ENCODE assay signal across 25 cellular contexts in genomic region chr16:85093705-85094104, GRCh38. TPM values are rescaled to one million over a fixed set of nuclear protein-coding genes. Genes with fewer than 3 reads are reported as not detected.
"Had no signal": no experiment of that assay in that cellular context is flagged by ENCODE, and none has a peak within 500 bp of the region (broad histone marks: within the 10 kb centered on the region; RNA-seq: fewer than 3 reads in every experiment).

No MANE protein-coding gene starts in this region.

- DNase-seq: activated CD4-positive, alpha-beta T cell treated with anti-CD3 and anti-CD28 coated beads for 48 hours; activated CD4-positive, alpha-beta T cell treated with anti-CD3 and anti-CD28 coated beads, Interleukin-2, amount 50 U/mL, for 4 hours; activated CD4-positive, CD25-positive, alpha-beta regulatory T cell treated with anti-CD3 and anti-CD28 coated beads, Interleukin-2, amount 50 U/mL, for 72 hours; activated CD8-positive, alpha-beta memory T cell treated with anti-CD3 and anti-CD28 coated beads, Interleukin-2, amount 10 ng/mL, durations not matched to agents 7 days and 5 days; activated effector memory CD4-positive, alpha-beta T cell treated with Interleukin-2 at 50 U/mL for 16 hours; activated naive CD4-positive, alpha-beta T cell; activated T-cell treated with anti-CD3 and anti-CD28 coated beads, Interleukin-2, amount 50 U/mL, for 24 hours; aorta; NCI-H1092; NCI-H1417; NCI-H2029 treated with DMSO at 0.1 percent for 48 hours; NCI-H510A treated with DMSO at 0.1 percent for 48 hours; NCI-H69; PC-9; SHP77 treated with DMSO at 0.1 percent for 48 hours; T-helper 17 cell; T-helper 9 cell had no signal

- H3K4me3 Mint-ChIP-seq: activated CD8-positive, alpha-beta memory T cell treated with anti-CD3 and anti-CD28 coated beads, Interleukin-2, amount 10 ng/mL, durations not matched to agents 7 days and 5 days; activated naive CD4-positive, alpha-beta T cell treated with anti-CD3 and anti-CD28 coated beads, Interleukin-2, amount 50 U/mL, for 24 hours; activated T-cell treated with anti-CD3 and anti-CD28 coated beads, Interleukin-2, amount 50 U/mL, for 24 hours; activated T-helper 1 cell treated with anti-CD3 and anti-CD28 coated beads, Interleukin-12 subunit alpha, Interleukin-12 subunit beta, Interleukin-2, Interleukin-4 antibody, amounts not matched to agents 30 ng/mL and 10 ng/mL and 1 ng/mL, durations not matched to agents 14 hours and 24 hours and 36 hours; T-helper 17 cell; WTC11 had no signal

- H3K4me3 ChIP-seq: breast epithelium, PC-9 had no signal

- H3K27ac Mint-ChIP-seq: activated CD8-positive, alpha-beta memory T cell treated with anti-CD3 and anti-CD28 coated beads, Interleukin-2, amount 10 ng/mL, durations not matched to agents 7 days and 5 days; activated naive CD4-positive, alpha-beta T cell treated with anti-CD3 and anti-CD28 coated beads, Interleukin-2, amount 50 U/mL, for 24 hours; activated T-cell treated with anti-CD3 and anti-CD28 coated beads, Interleukin-2, amount 50 U/mL, for 24 hours; activated T-helper 1 cell treated with anti-CD3 and anti-CD28 coated beads, Interleukin-12 subunit alpha, Interleukin-12 subunit beta, Interleukin-2, Interleukin-4 antibody, amounts not matched to agents 30 ng/mL and 10 ng/mL and 1 ng/mL, durations not matched to agents 14 hours and 24 hours and 36 hours; T-helper 17 cell; WTC11 had no signal

- H3K4me1 ChIP-seq: breast epithelium had no signal

- H3K27ac ChIP-seq: breast epithelium, PC-9 had no signal

- H3K4me1 Mint-ChIP-seq: activated naive CD4-positive, alpha-beta T cell treated with anti-CD3 and anti-CD28 coated beads, Interleukin-2, amount 50 U/mL, for 24 hours had no signal

- H3K9me3 ChIP-seq: breast epithelium had no signal

- H2AFZ ChIP-seq: PC-9 had no signal

- H3K9me3 Mint-ChIP-seq: activated naive CD4-positive, alpha-beta T cell treated with anti-CD3 and anti-CD28 coated beads, Interleukin-2, amount 50 U/mL, for 24 hours; activated T-cell treated with anti-CD3 and anti-CD28 coated beads, Interleukin-2, amount 50 U/mL, for 24 hours; activated T-helper 1 cell treated with anti-CD3 and anti-CD28 coated beads, Interleukin-12 subunit alpha, Interleukin-12 subunit beta, Interleukin-2, Interleukin-4 antibody, amounts not matched to agents 30 ng/mL and 10 ng/mL and 1 ng/mL, durations not matched to agents 14 hours and 24 hours and 36 hours; WTC11 had no signal

- H3K4me2 ChIP-seq: PC-9 had no signal

- H3K36me3 Mint-ChIP-seq: activated CD8-positive, alpha-beta memory T cell treated with anti-CD3 and anti-CD28 coated beads, Interleukin-2, amount 10 ng/mL, durations not matched to agents 7 days and 5 days; activated naive CD4-positive, alpha-beta T cell treated with anti-CD3 and anti-CD28 coated beads, Interleukin-2, amount 50 U/mL, for 24 hours; WTC11 had no signal

- H3K36me3 ChIP-seq: breast epithelium had no signal

- ATAC-seq: activated CD8-positive, alpha-beta memory T cell treated with anti-CD3 and anti-CD28 coated beads, Interleukin-2, amount 10 ng/mL, durations not matched to agents 7 days and 5 days; T-helper 17 cell; WTC11 had no signal

- H3K27me3 Mint-ChIP-seq: activated CD8-positive, alpha-beta memory T cell treated with anti-CD3 and anti-CD28 coated beads, Interleukin-2, amount 10 ng/mL, durations not matched to agents 7 days and 5 days; activated naive CD4-positive, alpha-beta T cell treated with anti-CD3 and anti-CD28 coated beads, Interleukin-2, amount 50 U/mL, for 24 hours; activated T-cell treated with anti-CD3 and anti-CD28 coated beads, Interleukin-2, amount 50 U/mL, for 24 hours; T-helper 17 cell had no signal

RNA-seq across cellular contexts. Expression of gene CIBAR2, which starts 18.6 kb away (rescaled TPM):
- total RNA-seq: activated CD8-positive, alpha-beta memory T cell treated with anti-CD3 and anti-CD28 coated beads, Interleukin-2, amount 10 ng/mL, durations not matched to agents 7 days and 5 days; activated T-helper 1 cell treated with anti-CD3 and anti-CD28 coated beads, Interleukin-12 subunit alpha, Interleukin-12 subunit beta, Interleukin-2, Interleukin-4 antibody, amounts not matched to agents 30 ng/mL and 10 ng/mL and 1 ng/mL, durations not matched to agents 14 hours and 24 hours and 36 hours; breast epithelium; cerebellum; LHCN-M2; M059J; PC-9; SK-MEL-5; T-helper 17 cell; WTC11 had no signal
- polyA plus RNA-seq: aorta had no signal
